14 cellular contexts compared by ENCODE assay signal in genomic region chr1:3351300-3352083, GRCh38.
A peak's percentile ranks its signal among the peaks of the same experiment; 100 is the strongest.
DNase-seq lines count a peak whose midpoint lies in the region; ATAC-seq and TF ChIP-seq lines count a peak whose summit lies in the region.
"Had no signal": no experiment of that assay in that cellular context is flagged by ENCODE, and none has a peak within 500 bp of the region (broad histone marks: within the 10 kb centered on the region; RNA-seq: fewer than 3 reads in every experiment).

No MANE protein-coding gene starts in this region.

- H3K36me3 ChIP-seq in muscle layer of colon (ENCODE audit: insufficient read depth, low read length) (no peaks in the 10 kb centered on the region), testis (ENCODE audit: low read depth, missing control alignments) (no peaks in the 10 kb centered on the region)

- H3K9me3 ChIP-seq in muscle layer of colon (ENCODE audit: low read length): no peaks in the 10 kb centered on the region
- no peaks in the 10 kb centered on the region for H3K9me3 ChIP-seq in testis

- peaks cover 0 to 41% of the 10 kb centered on the region in 2 donors for H3K27me3 ChIP-seq in muscle layer of colon (ENCODE audit: control insufficient read depth in 1 of 2, insufficient read depth in 2 of 2, low read length in 2 of 2)
- no peaks in the 10 kb centered on the region for H3K27me3 ChIP-seq in testis

- H3K4me1 ChIP-seq in muscle layer of colon (ENCODE audit: insufficient read depth, low read length) (peaks cover 36% of the 10 kb centered on the region), testis (peaks cover 59% of the 10 kb centered on the region)

- intact Hi-C loops in testis (cut with DNase I; ENCODE audit: low total_unique reads): no loop called here

- 68 to 73% methylated on average over 6 to 8 of the region's 8 CpGs for WGBS in testis, 2 donors

- no peak for TF ChIP-seq CTCF in testis (IDR thresholded peaks at IDR 0.05)

- TF ChIP-seq POLR2A in testis (IDR thresholded peaks at IDR 0.05): no peak

- peak overlapping the region; percentile 49 for H3K9ac ChIP-seq in muscle layer of colon (ENCODE audit: low read length)

- peak; percentile 1 for DNase-seq in NCI-H69 (lab: John Stamatoyannopoulos, UW)
- no peak for DNase-seq in testis
- DNase-seq in T-helper 9 cell: no peak
- DNase-seq in A172 (ENCODE audit: low spot score): no peak
- no peak for DNase-seq in medulla oblongata (ENCODE audit: extremely low spot score)
- DNase-seq: activated CD4-positive, alpha-beta T cell treated with anti-CD3 and anti-CD28 coated beads for 36 hours; activated T-cell treated with anti-CD3 and anti-CD28 coated beads, Interleukin-2, amount 50 U/mL, for 48 hours; CD4-positive, CD25-positive, alpha-beta regulatory T cell; GF-D8; PC-9; stimulated activated naive CD8-positive, alpha-beta T cell treated with anti-CD3 and anti-CD28 coated beads, Interleukin-15, Interleukin-2, amounts not matched to agents 100 U/mL and 50 U/mL, for 24 hours had no signal

- H3K27ac ChIP-seq in cingulate gyrus (ENCODE audit: low read depth, low read length) (peak overlapping the region; percentile 94), muscle layer of colon (ENCODE audit: low read depth, low read length) (peak overlapping the region; percentile 3), testis (peak overlapping the region; percentile 88 to 93)
- H3K27ac ChIP-seq: PC-9 had no signal

- no peak overlapping the region for H3K4me3 ChIP-seq in muscle layer of colon (ENCODE audit: low read depth in 1 of 2, low read length in 2 of 2)
- H3K4me3 ChIP-seq in testis: no peak overlapping the region
- H3K4me3 ChIP-seq: PC-9 had no signal

- ATAC-seq in HG03442 (IDR thresholded peaks at IDR 0.05; ENCODE audit: unreplicated experiment): no peak
- ATAC-seq: activated CD4-positive, alpha-beta T cell treated with anti-CD3 and anti-CD28 coated beads for 36 hours; stimulated activated naive CD8-positive, alpha-beta T cell treated with anti-CD3 and anti-CD28 coated beads, Interleukin-15, Interleukin-2, amounts not matched to agents 100 U/mL and 50 U/mL, for 24 hours had no signal

Comparison
In these comparisons a context has a peak if more than half of its experiments do, and no peak if none do; other contexts are left out.
1. H3K27ac ChIP-seq: peak in every context shown above with its lines; median percentile 94 in cingulate gyrus; 90 in testis; 3 in muscle layer of colon.